16 cellular contexts compared by ENCODE assay signal in genomic region chr6:111356551-111356950, GRCh38.
"Had no signal": no experiment of that assay in that cellular context is flagged by ENCODE, and none has a peak within 500 bp of the region (broad histone marks: within the 10 kb centered on the region; RNA-seq: fewer than 3 reads in every experiment).

No MANE protein-coding gene starts in this region.

- H3K4me1 Mint-ChIP-seq: naive B cell; stimulated activated memory B cell treated with anti-CD40 and anti-IgM and Interleukin-4, amounts not matched to agents 10 μg/mL and 1 μg/mL and 100 μg/mL, for 72 hours had no signal

- H3K36me3 Mint-ChIP-seq: activated naive CD4-positive, alpha-beta T cell treated with anti-CD3 and anti-CD28 coated beads, Interleukin-2, amount 50 U/mL, for 72 hours had no signal

- H3K4me3 Mint-ChIP-seq: naive B cell; stimulated activated memory B cell treated with anti-CD40 and anti-IgM and Interleukin-4, amounts not matched to agents 10 μg/mL and 1 μg/mL and 100 μg/mL, for 72 hours; type B pancreatic cell had no signal

- H3K27me3 Mint-ChIP-seq: naive B cell; stimulated activated memory B cell treated with anti-CD40 and anti-IgM and Interleukin-4, amounts not matched to agents 10 μg/mL and 1 μg/mL and 100 μg/mL, for 72 hours; type B pancreatic cell had no signal

- H3K27ac Mint-ChIP-seq: activated naive CD4-positive, alpha-beta T cell treated with anti-CD3 and anti-CD28 coated beads, Interleukin-2, amount 50 U/mL, for 72 hours; naive B cell; stimulated activated memory B cell treated with anti-CD40 and anti-IgM and Interleukin-4, amounts not matched to agents 10 μg/mL and 1 μg/mL and 100 μg/mL, for 72 hours; type B pancreatic cell had no signal

- DNase-seq: activated CD4-positive, CD25-positive, alpha-beta regulatory T cell treated with anti-CD3 and anti-CD28 coated beads, Interleukin-2, amount 50 U/mL, for 72 hours; activated gamma-delta T cell treated with Interleukin-2 at 50 U/mL for 16 hours; adrenal gland; dorsolateral prefrontal cortex; foreskin fibroblast; left ventricle myocardium inferior; mucosa of descending colon; naive B cell; ovary; spleen; stimulated activated CD4-positive, alpha-beta T cell treated with anti-CD3 and anti-CD28 coated beads, Interleukin-4, amount 100 ng/mL, for 4 hours; T-helper 2 cell; testis had no signal

- ATAC-seq: activated naive CD4-positive, alpha-beta T cell treated with anti-CD3 and anti-CD28 coated beads, Interleukin-2, amount 50 U/mL, for 72 hours; mucosa of descending colon; stimulated activated memory B cell treated with anti-CD40 and anti-IgM and Interleukin-4, amounts not matched to agents 10 μg/mL and 1 μg/mL and 100 μg/mL, for 72 hours had no signal

- H3K9me3 Mint-ChIP-seq: activated naive CD4-positive, alpha-beta T cell treated with anti-CD3 and anti-CD28 coated beads, Interleukin-2, amount 50 U/mL, for 72 hours; naive B cell; stimulated activated memory B cell treated with anti-CD40 and anti-IgM and Interleukin-4, amounts not matched to agents 10 μg/mL and 1 μg/mL and 100 μg/mL, for 72 hours; type B pancreatic cell had no signal
